In the genomic region with DNA sequence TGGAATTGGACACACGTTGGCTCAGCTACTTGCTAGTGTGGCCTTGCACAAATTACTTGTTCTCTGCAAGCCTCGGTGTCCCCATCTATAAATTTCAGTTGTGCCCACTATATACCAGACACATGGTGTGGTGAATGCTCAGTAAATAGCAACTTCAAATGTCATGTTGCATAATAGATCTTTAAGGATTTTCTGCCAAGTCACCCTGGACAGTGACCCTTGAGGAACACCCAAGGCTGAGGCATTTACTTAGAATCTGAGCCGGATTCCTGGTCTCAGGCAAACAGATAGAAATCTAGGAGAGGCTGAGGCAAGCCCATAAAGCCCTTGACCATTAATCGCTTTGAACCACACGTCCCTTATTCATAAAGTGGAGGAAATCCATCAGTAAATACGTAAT, we compare ENCODE assay signal across 1 cellular context.
A peak's percentile ranks its signal among the peaks of the same experiment; 100 is the strongest.
TF ChIP-seq lines count a peak whose summit lies in the region.

No MANE protein-coding gene starts in this region.

TF ChIP-seq in K562, 482 proteins besides CTCF, POLR2A, EP300 and RAD21 (continued from another document and continues in another):
- TF ChIP-seq, protein P1, sequence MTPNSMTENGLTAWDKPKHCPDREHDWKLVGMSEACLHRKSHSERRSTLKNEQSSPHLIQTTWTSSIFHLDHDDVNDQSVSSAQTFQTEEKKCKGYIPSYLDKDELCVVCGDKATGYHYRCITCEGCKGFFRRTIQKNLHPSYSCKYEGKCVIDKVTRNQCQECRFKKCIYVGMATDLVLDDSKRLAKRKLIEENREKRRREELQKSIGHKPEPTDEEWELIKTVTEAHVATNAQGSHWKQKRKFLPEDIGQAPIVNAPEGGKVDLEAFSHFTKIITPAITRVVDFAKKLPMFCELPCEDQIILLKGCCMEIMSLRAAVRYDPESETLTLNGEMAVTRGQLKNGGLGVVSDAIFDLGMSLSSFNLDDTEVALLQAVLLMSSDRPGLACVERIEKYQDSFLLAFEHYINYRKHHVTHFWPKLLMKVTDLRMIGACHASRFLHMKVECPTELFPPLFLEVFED (CRISPR knock-in tag; conservative IDR thresholded peaks at IDR 0.05) = no peak
- TF ChIP-seq ZNF57 (CRISPR knock-in tag; IDR thresholded peaks at IDR 0.05) (no peak), ATF1 (CRISPR knock-in tag; IDR thresholded peaks at IDR 0.05) (no peak), ATF1 (tag; IDR thresholded peaks at IDR 0.05) (no peak), CEBPB (tag; IDR thresholded peaks at IDR 0.05) (peak; percentile 80), NFE2L1 (tag; IDR thresholded peaks at IDR 0.05; ENCODE audit: borderline replicate concordance, low read depth) (peak; percentile 58; the same call in 1 of the 2 replicates), ZNF12 (CRISPR knock-in tag; IDR thresholded peaks at IDR 0.05) (no peak), PML (IDR thresholded peaks at IDR 0.05; ENCODE audit: low read length) (no peak), NCOA4 (IDR thresholded peaks at IDR 0.05; ENCODE audit: partially characterized antibody) (no peak), SAFB2 (IDR thresholded peaks at IDR 0.05; ENCODE audit: borderline replicate concordance, low read depth, low read length, severe bottlenecking) (no peak), JUND (IDR thresholded peaks at IDR 0.05; ENCODE audit: borderline replicate concordance, low read depth, low read length) (peak; percentile 52; the same call in 1 of the 2 replicates), JUND (tag; IDR thresholded peaks at IDR 0.05; ENCODE audit: borderline replicate concordance, low read depth, low read length) (peak; percentile 49; the same call in 1 of the 3 replicates), RFX1 (IDR thresholded peaks at IDR 0.05) (no peak), ZBTB2 (IDR thresholded peaks at IDR 0.05) (no peak), MAFK (IDR thresholded peaks at IDR 0.05; ENCODE audit: low read length) (peak; percentile 68), MAFG (tag; conservative IDR thresholded peaks at IDR 0.05) (peak; percentile 87), KAT2B (IDR thresholded peaks at IDR 0.05; ENCODE audit: low read depth, low read length) (no peak), PHB (CRISPR knock-in tag; IDR thresholded peaks at IDR 0.05) (no peak), SMARCA5 (IDR thresholded peaks at IDR 0.05) (no peak), ZNF644 (tag; IDR thresholded peaks at IDR 0.05; ENCODE audit: low read depth) (no peak), NR2F6 (CRISPR knock-in tag; IDR thresholded peaks at IDR 0.05) (no peak), ELF4 (CRISPR knock-in tag; IDR thresholded peaks at IDR 0.05) (no peak), SREBF2 (CRISPR knock-in tag; IDR thresholded peaks at IDR 0.05) (no peak), ZNF668 (CRISPR knock-in tag; IDR thresholded peaks at IDR 0.05) (no peak), HLTF (IDR thresholded peaks at IDR 0.05) (no peak), MTF1 (CRISPR knock-in tag; IDR thresholded peaks at IDR 0.05; ENCODE audit: borderline replicate concordance) (no peak), E2F6 (IDR thresholded peaks at IDR 0.05; ENCODE audit: borderline replicate concordance in 1 of 2, extremely low read depth in 1 of 2, insufficient read depth in 1 of 2, insufficient read length in 1 of 2, low read depth in 1 of 2, low read length in 1 of 2, poor library complexity in 1 of 2, severe bottlenecking in 1 of 2) (no peak), NUFIP1 (IDR thresholded peaks at IDR 0.05; ENCODE audit: partially characterized antibody) (no peak), POLR2H (tag; IDR thresholded peaks at IDR 0.05; ENCODE audit: low read depth) (no peak), MLX (CRISPR knock-in tag; conservative IDR thresholded peaks at IDR 0.05) (no peak), HMGN3 (IDR thresholded peaks at IDR 0.05; ENCODE audit: borderline replicate concordance, extremely low read depth, insufficient read length, low read depth, low read length) (no peak), ZFP1 (CRISPR knock-in tag; IDR thresholded peaks at IDR 0.05) (no peak), HDAC8 (tag; IDR thresholded peaks at IDR 0.05) (no peak), JUN (IDR thresholded peaks at IDR 0.05; ENCODE audit: borderline replicate concordance, low read depth, low read length) (no peak), JUN (CRISPR knock-in tag; IDR thresholded peaks at IDR 0.05; ENCODE audit: borderline replicate concordance) (no peak), NFE2 (IDR thresholded peaks at IDR 0.05; ENCODE audit: low read depth) (peak; percentile 92), IRF9 (tag; IDR thresholded peaks at IDR 0.05) (no peak), MTA3 (IDR thresholded peaks at IDR 0.05; ENCODE audit: borderline replicate concordance) (0 out of 2 replicates have a peak, but pooled peaks have one; percentile 22), KAT7 (CRISPR knock-in tag; IDR thresholded peaks at IDR 0.05; ENCODE audit: borderline replicate concordance) (no peak), MAFF (IDR thresholded peaks at IDR 0.05; ENCODE audit: low read length) (peak; percentile 78), ZC3H8 (IDR thresholded peaks at IDR 0.05) (no peak), ZFP36 (IDR thresholded peaks at IDR 0.05; ENCODE audit: low read depth, low read length, partially characterized antibody) (peak; percentile 37), SP1 (CRISPR knock-in tag; IDR thresholded peaks at IDR 0.05) (no peak), DIDO1 (tag; IDR thresholded peaks at IDR 0.05; ENCODE audit: low read depth) (no peak), ELF1 (tag; IDR thresholded peaks at IDR 0.05) (no peak), HNRNPLL (IDR thresholded peaks at IDR 0.05; ENCODE audit: low read depth, low read length, poor library complexity, severe bottlenecking) (no peak), ZNF354B (CRISPR knock-in tag; IDR thresholded peaks at IDR 0.05) (no peak), RBM34 (IDR thresholded peaks at IDR 0.05; ENCODE audit: borderline replicate concordance, insufficient read depth, low read length) (no peak), ARID2 (IDR thresholded peaks at IDR 0.05) (no peak), MAZ (CRISPR knock-in tag; conservative IDR thresholded peaks at IDR 0.05 in 1 of 2, IDR thresholded peaks at IDR 0.05 in 1 of 2) (0 out of 4 replicates have a peak, but pooled peaks of 1 of the 2 experiments have one; percentile 33), CREM (IDR thresholded peaks at IDR 0.05; ENCODE audit: low read depth) (no peak), ZSCAN32 (CRISPR knock-in tag; IDR thresholded peaks at IDR 0.05) (no peak), FOXA3 (CRISPR knock-in tag; conservative IDR thresholded peaks at IDR 0.05 in 1 of 2, IDR thresholded peaks at IDR 0.05 in 1 of 2) (no peak), DDX20 (tag; IDR thresholded peaks at IDR 0.05; ENCODE audit: low read depth) (no peak), NFXL1 (CRISPR knock-in tag; IDR thresholded peaks at IDR 0.05) (no peak), ZNF311 (CRISPR knock-in tag; IDR thresholded peaks at IDR 0.05) (no peak), NRF1 (conservative IDR thresholded peaks at IDR 0.05 in 1 of 2, IDR thresholded peaks at IDR 0.05 in 1 of 2) (no peak), SUPT5H (IDR thresholded peaks at IDR 0.05) (no peak), ZNF239 (CRISPR knock-in tag; IDR thresholded peaks at IDR 0.05) (no peak), NR3C1 (CRISPR knock-in tag; IDR thresholded peaks at IDR 0.05) (no peak)
- TF ChIP-seq, protein P2, sequence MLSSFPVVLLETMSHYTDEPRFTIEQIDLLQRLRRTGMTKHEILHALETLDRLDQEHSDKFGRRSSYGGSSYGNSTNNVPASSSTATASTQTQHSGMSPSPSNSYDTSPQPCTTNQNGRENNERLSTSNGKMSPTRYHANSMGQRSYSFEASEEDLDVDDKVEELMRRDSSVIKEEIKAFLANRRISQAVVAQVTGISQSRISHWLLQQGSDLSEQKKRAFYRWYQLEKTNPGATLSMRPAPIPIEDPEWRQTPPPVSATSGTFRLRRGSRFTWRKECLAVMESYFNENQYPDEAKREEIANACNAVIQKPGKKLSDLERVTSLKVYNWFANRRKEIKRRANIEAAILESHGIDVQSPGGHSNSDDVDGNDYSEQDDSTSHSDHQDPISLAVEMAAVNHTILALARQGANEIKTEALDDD (IDR thresholded peaks at IDR 0.05) = no peak
- TF ChIP-seq, protein P3, sequence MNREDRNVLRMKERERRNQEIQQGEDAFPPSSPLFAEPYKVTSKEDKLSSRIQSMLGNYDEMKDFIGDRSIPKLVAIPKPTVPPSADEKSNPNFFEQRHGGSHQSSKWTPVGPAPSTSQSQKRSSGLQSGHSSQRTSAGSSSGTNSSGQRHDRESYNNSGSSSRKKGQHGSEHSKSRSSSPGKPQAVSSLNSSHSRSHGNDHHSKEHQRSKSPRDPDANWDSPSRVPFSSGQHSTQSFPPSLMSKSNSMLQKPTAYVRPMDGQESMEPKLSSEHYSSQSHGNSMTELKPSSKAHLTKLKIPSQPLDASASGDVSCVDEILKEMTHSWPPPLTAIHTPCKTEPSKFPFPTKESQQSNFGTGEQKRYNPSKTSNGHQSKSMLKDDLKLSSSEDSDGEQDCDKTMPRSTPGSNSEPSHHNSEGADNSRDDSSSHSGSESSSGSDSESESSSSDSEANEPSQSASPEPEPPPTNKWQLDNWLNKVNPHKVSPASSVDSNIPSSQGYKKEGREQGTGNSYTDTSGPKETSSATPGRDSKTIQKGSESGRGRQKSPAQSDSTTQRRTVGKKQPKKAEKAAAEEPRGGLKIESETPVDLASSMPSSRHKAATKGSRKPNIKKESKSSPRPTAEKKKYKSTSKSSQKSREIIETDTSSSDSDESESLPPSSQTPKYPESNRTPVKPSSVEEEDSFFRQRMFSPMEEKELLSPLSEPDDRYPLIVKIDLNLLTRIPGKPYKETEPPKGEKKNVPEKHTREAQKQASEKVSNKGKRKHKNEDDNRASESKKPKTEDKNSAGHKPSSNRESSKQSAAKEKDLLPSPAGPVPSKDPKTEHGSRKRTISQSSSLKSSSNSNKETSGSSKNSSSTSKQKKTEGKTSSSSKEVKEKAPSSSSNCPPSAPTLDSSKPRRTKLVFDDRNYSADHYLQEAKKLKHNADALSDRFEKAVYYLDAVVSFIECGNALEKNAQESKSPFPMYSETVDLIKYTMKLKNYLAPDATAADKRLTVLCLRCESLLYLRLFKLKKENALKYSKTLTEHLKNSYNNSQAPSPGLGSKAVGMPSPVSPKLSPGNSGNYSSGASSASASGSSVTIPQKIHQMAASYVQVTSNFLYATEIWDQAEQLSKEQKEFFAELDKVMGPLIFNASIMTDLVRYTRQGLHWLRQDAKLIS (CRISPR knock-in tag; IDR thresholded peaks at IDR 0.05) = no peak
- TF ChIP-seq, protein P4, sequence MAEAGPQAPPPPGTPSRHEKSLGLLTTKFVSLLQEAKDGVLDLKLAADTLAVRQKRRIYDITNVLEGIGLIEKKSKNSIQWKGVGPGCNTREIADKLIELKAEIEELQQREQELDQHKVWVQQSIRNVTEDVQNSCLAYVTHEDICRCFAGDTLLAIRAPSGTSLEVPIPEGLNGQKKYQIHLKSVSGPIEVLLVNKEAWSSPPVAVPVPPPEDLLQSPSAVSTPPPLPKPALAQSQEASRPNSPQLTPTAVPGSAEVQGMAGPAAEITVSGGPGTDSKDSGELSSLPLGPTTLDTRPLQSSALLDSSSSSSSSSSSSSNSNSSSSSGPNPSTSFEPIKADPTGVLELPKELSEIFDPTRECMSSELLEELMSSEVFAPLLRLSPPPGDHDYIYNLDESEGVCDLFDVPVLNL (CRISPR knock-in tag; IDR thresholded peaks at IDR 0.05; ENCODE audit: low read depth) = no peak
- TF ChIP-seq, protein P5, sequence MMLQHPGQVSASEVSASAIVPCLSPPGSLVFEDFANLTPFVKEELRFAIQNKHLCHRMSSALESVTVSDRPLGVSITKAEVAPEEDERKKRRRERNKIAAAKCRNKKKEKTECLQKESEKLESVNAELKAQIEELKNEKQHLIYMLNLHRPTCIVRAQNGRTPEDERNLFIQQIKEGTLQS (IDR thresholded peaks at IDR 0.05) = peak; percentile 47; the same call in 1 of the 2 replicates
- TF ChIP-seq, protein P5 (CRISPR knock-in tag; conservative IDR thresholded peaks at IDR 0.05) = no peak
- TF ChIP-seq, protein P6, sequence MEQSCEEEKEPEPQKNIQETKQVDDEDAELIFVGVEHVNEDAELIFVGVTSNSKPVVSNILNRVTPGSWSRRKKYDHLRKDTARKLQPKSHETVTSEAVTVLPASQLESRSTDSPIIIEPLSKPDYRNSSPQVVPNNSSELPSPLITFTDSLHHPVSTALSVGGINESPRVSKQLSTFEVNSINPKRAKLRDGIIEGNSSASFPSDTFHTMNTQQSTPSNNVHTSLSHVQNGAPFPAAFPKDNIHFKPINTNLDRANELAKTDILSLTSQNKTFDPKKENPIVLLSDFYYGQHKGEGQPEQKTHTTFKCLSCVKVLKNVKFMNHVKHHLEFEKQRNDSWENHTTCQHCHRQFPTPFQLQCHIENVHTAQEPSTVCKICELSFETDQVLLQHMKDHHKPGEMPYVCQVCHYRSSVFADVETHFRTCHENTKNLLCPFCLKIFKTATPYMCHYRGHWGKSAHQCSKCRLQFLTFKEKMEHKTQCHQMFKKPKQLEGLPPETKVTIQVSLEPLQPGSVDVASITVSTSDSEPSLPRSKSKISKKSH (CRISPR knock-in tag; IDR thresholded peaks at IDR 0.05) = no peak
